15 cellular contexts compared by ENCODE assay signal in genomic region chr1:221032616-221033342, GRCh38.
DNase-seq lines count a peak whose midpoint lies in the region; ATAC-seq and TF ChIP-seq lines count a peak whose summit lies in the region.
"Had no signal": no experiment of that assay in that cellular context is flagged by ENCODE, and none has a peak within 500 bp of the region (broad histone marks: within the 10 kb centered on the region; RNA-seq: fewer than 3 reads in every experiment).

No MANE protein-coding gene starts in this region.

- ATAC-seq in Right ventricle myocardium superior (ENCODE audit: poor library complexity), result peak; percentile 46
- peak; percentile 18 for ATAC-seq in SK-N-SH treated with all-trans-retinoic acid at 6 μM for 48 hours
- ATAC-seq in left ventricle myocardium superior, result peak; percentile 49
- ATAC-seq in CD8-positive, alpha-beta T cell, result no peak
- ATAC-seq: activated CD8-positive, alpha-beta T cell treated with anti-CD3 and anti-CD28 coated beads, Interleukin-2, amount 10 ng/mL, durations not matched to agents 7 days and 5 days; activated naive CD8-positive, alpha-beta T cell treated with anti-CD3 and anti-CD28 coated beads, Interleukin-2, amount 50 U/mL, for 24 hours had no signal

- POLR2A ChIA-PET in CD8-positive, alpha-beta T cell (lab: Charles Lee), result no interaction called here

- 6 to 19% methylated on average over 2 to 3 of the region's 3 CpGs for WGBS in transverse colon (ENCODE audit: low coverage in 1 of 2), 2 donors

- no peak for DNase-seq in Right ventricle myocardium superior
- DNase-seq in cardiac septum (ENCODE audit: low spot score), result no peak
- no peak for DNase-seq in left ventricle myocardium superior
- no peak for DNase-seq in transverse colon
- DNase-seq in CD8-positive, alpha-beta T cell, result no peak
- no peak for DNase-seq in NCI-H2029 (lab: John Stamatoyannopoulos, UW)
- DNase-seq in brain microvascular endothelial cell, result no peak
- DNase-seq: activated CD8-positive, alpha-beta T cell treated with anti-CD3 and anti-CD28 coated beads, Interleukin-2, amount 10 ng/mL, durations not matched to agents 7 days and 5 days; activated naive CD8-positive, alpha-beta T cell treated with anti-CD3 and anti-CD28 coated beads, Interleukin-2, amount 50 U/mL, for 24 hours; midbrain; NCI-H146; spleen had no signal

- peaks cover 0 to 11% (median 4%) of the 10 kb centered on the region in 4 donors for H3K4me1 ChIP-seq in transverse colon
- no peaks in the 10 kb centered on the region for H3K4me1 ChIP-seq in CD8-positive, alpha-beta T cell (ENCODE audit: insufficient read depth, low read length)

- intact Hi-C loops in Right ventricle myocardium superior (cut with DNase I) (no loop called here), cardiac septum (cut with DNase I) (loop anchor here (2.0 to 10.0 kb wide), 2 partner anchors 132 to 156 kb away; no protein-coding TSS in a partner anchor), left ventricle myocardium superior (cut with micrococcal nuclease) (no loop called here), transverse colon (cut with DNase I; ENCODE audit: low total_unique reads) (loop anchor here (10.0 kb wide), 2 partner anchors 148 to 218 kb away; no protein-coding TSS in a partner anchor)
- intact Hi-C loops in CD8-positive, alpha-beta T cell (cut with DNase I, micrococcal nuclease), result no loop called here

- no peak overlapping the region for H3K4me3 Mint-ChIP-seq in CD8-positive, alpha-beta T cell
- H3K4me3 Mint-ChIP-seq: activated CD8-positive, alpha-beta T cell treated with anti-CD3 and anti-CD28 coated beads, Interleukin-2, amount 10 ng/mL, durations not matched to agents 7 days and 5 days; activated naive CD8-positive, alpha-beta T cell treated with anti-CD3 and anti-CD28 coated beads, Interleukin-2, amount 50 U/mL, for 24 hours; stimulated activated naive CD8-positive, alpha-beta T cell treated with anti-CD3 and anti-CD28 coated beads, Interleukin-15, Interleukin-2, amounts not matched to agents 100 ng/mL and 50 ng/mL, for 24 hours had no signal

- H3K4me3 ChIP-seq in transverse colon (no peak overlapping the region), brain microvascular endothelial cell (ENCODE audit: low read depth, low read length) (no peak overlapping the region)
- H3K4me3 ChIP-seq in CD8-positive, alpha-beta T cell (ENCODE audit: low read depth, low read length), result no peak overlapping the region
- H3K4me3 ChIP-seq: spleen had no signal

- H3K27me3 ChIP-seq in transverse colon (no peaks in the 10 kb centered on the region), brain microvascular endothelial cell (replicated peaks) (no peaks in the 10 kb centered on the region)
- no peaks in the 10 kb centered on the region for H3K27me3 ChIP-seq in CD8-positive, alpha-beta T cell (ENCODE audit: insufficient read depth, low read length)
- H3K27me3 ChIP-seq: spleen had no signal

- no peak for TF ChIP-seq POLR2A in transverse colon (IDR thresholded peaks at IDR 0.05)

- H3K36me3 ChIP-seq in transverse colon (no peaks in the 10 kb centered on the region), brain microvascular endothelial cell (replicated peaks) (no peaks in the 10 kb centered on the region)
- no peaks in the 10 kb centered on the region for H3K36me3 ChIP-seq in CD8-positive, alpha-beta T cell (ENCODE audit: insufficient read depth, low read length)
- H3K36me3 ChIP-seq: spleen had no signal

- H3K9me3 Mint-ChIP-seq in CD8-positive, alpha-beta T cell, result no peaks in the 10 kb centered on the region
- H3K9me3 Mint-ChIP-seq: activated naive CD8-positive, alpha-beta T cell treated with anti-CD3 and anti-CD28 coated beads, Interleukin-2, amount 50 U/mL, for 24 hours; stimulated activated naive CD8-positive, alpha-beta T cell treated with anti-CD3 and anti-CD28 coated beads, Interleukin-15, Interleukin-2, amounts not matched to agents 100 ng/mL and 50 ng/mL, for 24 hours had no signal

- H3K27ac Mint-ChIP-seq in CD8-positive, alpha-beta T cell, result no peak overlapping the region
- H3K27ac Mint-ChIP-seq: activated CD8-positive, alpha-beta T cell treated with anti-CD3 and anti-CD28 coated beads, Interleukin-2, amount 10 ng/mL, durations not matched to agents 7 days and 5 days; activated naive CD8-positive, alpha-beta T cell treated with anti-CD3 and anti-CD28 coated beads, Interleukin-2, amount 50 U/mL, for 24 hours; stimulated activated naive CD8-positive, alpha-beta T cell treated with anti-CD3 and anti-CD28 coated beads, Interleukin-15, Interleukin-2, amounts not matched to agents 100 ng/mL and 50 ng/mL, for 24 hours had no signal

- no peaks in the 10 kb centered on the region for H3K9me3 ChIP-seq in transverse colon
- H3K9me3 ChIP-seq in CD8-positive, alpha-beta T cell (ENCODE audit: low read length), result no peaks in the 10 kb centered on the region
- H3K9me3 ChIP-seq: spleen had no signal

- TF ChIP-seq CTCF in transverse colon (IDR thresholded peaks at IDR 0.05) (peak in 1 of 5 experiments; percentile 6), brain microvascular endothelial cell (IDR thresholded peaks at IDR 0.05; ENCODE audit: low read depth, low read length, missing control alignments) (no peak)
- TF ChIP-seq CTCF in CD8-positive, alpha-beta T cell (IDR thresholded peaks at IDR 0.05), result no peak

- in situ Hi-C loops in transverse colon (cut with MboI; ENCODE audit: low pct_ligation_motif_present in 1 of 4, low pct_unique_long_range_greater_than_20kb in 1 of 4, low sequenced_read_pairs in 3 of 4) (no loop called here), brain microvascular endothelial cell (cut with HindIII; ENCODE audit: low pct_ligation_motif_present, low sequenced_read_pairs) (no loop called here)

- CTCF ChIA-PET in CD8-positive, alpha-beta T cell (lab: Charles Lee), result interaction anchor here (0.6 kb wide), 1 partner anchor 16 kb away, joined by 3 read pairs; no protein-coding TSS in a partner anchor

- H3K27me3 Mint-ChIP-seq in CD8-positive, alpha-beta T cell (ENCODE audit: low read depth), result no peaks in the 10 kb centered on the region
- H3K27me3 Mint-ChIP-seq: activated naive CD8-positive, alpha-beta T cell treated with anti-CD3 and anti-CD28 coated beads, Interleukin-2, amount 50 U/mL, for 24 hours; stimulated activated naive CD8-positive, alpha-beta T cell treated with anti-CD3 and anti-CD28 coated beads, Interleukin-15, Interleukin-2, amounts not matched to agents 100 ng/mL and 50 ng/mL, for 24 hours had no signal

- no peaks in the 10 kb centered on the region for H3K36me3 Mint-ChIP-seq in CD8-positive, alpha-beta T cell

- H3K27ac ChIP-seq in transverse colon (peak overlapping the region; percentile 6 to 71 (median 56)), brain microvascular endothelial cell (no peak overlapping the region)
- no peak overlapping the region for H3K27ac ChIP-seq in CD8-positive, alpha-beta T cell (ENCODE audit: low read depth, low read length)
- H3K27ac ChIP-seq: KMS-11, spleen had no signal

- TF ChIP-seq EP300 in transverse colon (IDR thresholded peaks at IDR 0.05; ENCODE audit: low read depth), result no peak

- no peaks in the 10 kb centered on the region for H3K4me1 Mint-ChIP-seq in CD8-positive, alpha-beta T cell (ENCODE audit: low read depth)
- H3K4me1 Mint-ChIP-seq: activated naive CD8-positive, alpha-beta T cell treated with anti-CD3 and anti-CD28 coated beads, Interleukin-2, amount 50 U/mL, for 24 hours had no signal

TF ChIP-seq in SK-N-SH treated with all-trans-retinoic acid at 6 μM for 48 hours, 23 proteins besides CTCF, POLR2A, EP300 and RAD21 (continues in another document):
- TF ChIP-seq CREB5 (CRISPR knock-in tag; IDR thresholded peaks at IDR 0.05; ENCODE audit: low read depth) (no peak), ZC3H10 (CRISPR knock-in tag; IDR thresholded peaks at IDR 0.05) (peak; percentile 79; the same call in 1 of the 2 replicates), CSRNP3 (CRISPR knock-in tag; IDR thresholded peaks at IDR 0.05) (no peak), TOX (CRISPR knock-in tag; IDR thresholded peaks at IDR 0.05; ENCODE audit: borderline replicate concordance) (peak; percentile 85), PATZ1 (CRISPR knock-in tag; IDR thresholded peaks at IDR 0.05; ENCODE audit: borderline replicate concordance) (peak; percentile 41; the same call in 1 of the 2 replicates), PPARA (CRISPR knock-in tag; IDR thresholded peaks at IDR 0.05; ENCODE audit: borderline replicate concordance) (no peak)

Comparison
In these comparisons a context has a peak if more than half of its experiments do, and no peak if none do; other contexts are left out.
1. intact Hi-C loops: an anchor here in cardiac septum (2.0 to 10.0 kb wide) and transverse colon (10.0 kb wide); none called in Right ventricle myocardium superior, left ventricle myocardium superior and CD8-positive, alpha-beta T cell.
2. H3K27ac ChIP-seq: peak in transverse colon (4 of 4); none in CD8-positive, alpha-beta T cell (single experiment) and brain microvascular endothelial cell (single experiment).